Comparison of ENCODE assay signal across 10 cellular contexts in the genomic region with DNA sequence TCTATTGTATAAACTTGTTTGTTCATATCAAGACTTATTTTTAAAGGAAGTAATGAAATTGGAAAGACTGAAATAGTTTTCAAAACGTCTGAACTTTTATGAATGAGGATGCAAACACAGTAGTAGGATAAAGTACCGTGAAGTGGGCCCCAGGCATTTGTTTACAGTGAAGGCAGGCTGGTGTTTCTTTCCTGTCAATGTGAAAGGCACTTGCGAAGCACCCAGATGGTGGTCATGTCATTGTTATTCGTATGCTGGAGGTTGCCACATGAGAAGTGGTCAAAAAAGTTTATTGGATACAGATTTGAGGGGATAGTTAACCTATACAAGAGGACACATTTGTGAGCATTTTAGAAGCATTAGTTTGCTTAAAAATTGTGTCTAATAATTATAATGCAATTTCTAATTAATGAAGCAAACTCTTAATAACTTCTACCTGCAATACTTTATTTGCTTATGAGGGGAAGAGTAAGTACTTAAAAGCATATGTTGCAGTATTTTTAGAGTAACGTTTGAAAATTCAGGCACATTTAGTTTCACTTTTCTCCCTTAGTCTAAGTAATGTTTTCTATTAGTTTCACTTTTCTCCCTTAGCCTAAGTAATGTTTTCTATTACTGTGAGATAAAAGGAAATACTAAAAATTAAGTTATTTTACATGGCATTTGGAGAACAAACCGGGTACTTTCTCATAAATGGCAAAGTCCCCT.
DNase-seq lines count a peak whose midpoint lies in the region; ATAC-seq and TF ChIP-seq lines count a peak whose summit lies in the region.
"Had no signal": no experiment of that assay in that cellular context is flagged by ENCODE, and none has a peak within 500 bp of the region (broad histone marks: within the 10 kb centered on the region; RNA-seq: fewer than 3 reads in every experiment).

No MANE protein-coding gene starts in this region.

- no peak overlapping the region for H3K4me3 ChIP-seq in OCI-LY1 (ENCODE audit: low read depth, low read length, poor library complexity, severe bottlenecking)
- H3K4me3 ChIP-seq in endodermal cell (ENCODE audit: low read length): no peak overlapping the region
- H3K4me3 ChIP-seq in skeletal muscle satellite cell (ENCODE audit: low read length): peak overlapping the region; percentile 52

- H3K27me3 ChIP-seq in OCI-LY1 (ENCODE audit: insufficient read depth, low read length) (no peaks in the 10 kb centered on the region; the same call in 1 of the 2 replicates), endodermal cell (ENCODE audit: control insufficient read depth, insufficient read depth, low read length, poor library complexity, severe bottlenecking) (peaks cover 14% of the 10 kb centered on the region), skeletal muscle satellite cell (ENCODE audit: control insufficient read depth, insufficient read depth, low read length) (no peaks in the 10 kb centered on the region)

- H3F3A ChIP-seq in OCI-LY1 (ENCODE audit: insufficient read depth, low read length): no peaks in the 10 kb centered on the region

- H3K27me3 Mint-ChIP-seq in endodermal cell (ENCODE audit: insufficient read depth): peaks cover 2% of the 10 kb centered on the region

- H3K36me3 ChIP-seq in OCI-LY1 (ENCODE audit: insufficient read depth, low read length) (no peaks in the 10 kb centered on the region), endodermal cell (ENCODE audit: control insufficient read depth, insufficient read depth, low read length) (no peaks in the 10 kb centered on the region), skeletal muscle satellite cell (ENCODE audit: insufficient read depth, low read length) (no peaks in the 10 kb centered on the region)

- TF ChIP-seq CTCF in OCI-LY1 (IDR thresholded peaks at IDR 0.05; ENCODE audit: low read length) (no peak), endodermal cell (conservative IDR thresholded peaks at IDR 0.05) (no peak)

- no peaks in the 10 kb centered on the region for H3K79me2 ChIP-seq in OCI-LY1 (ENCODE audit: insufficient read depth, low read length)

- no peaks in the 10 kb centered on the region for H3K9me2 ChIP-seq in OCI-LY1 (ENCODE audit: low read depth, low read length)

- H3K4me1 ChIP-seq in OCI-LY1 (ENCODE audit: insufficient read depth, low read length, severe bottlenecking) (peaks cover 8% of the 10 kb centered on the region), endodermal cell (ENCODE audit: control insufficient read depth, insufficient read depth, low read length) (peaks cover 18% of the 10 kb centered on the region), skeletal muscle satellite cell (ENCODE audit: control insufficient read depth, insufficient read depth, low read length) (peaks cover 25% of the 10 kb centered on the region)

- peaks cover 9% of the 10 kb centered on the region for H3K36me3 Mint-ChIP-seq in endodermal cell (ENCODE audit: low read depth)

- H3K4me1 Mint-ChIP-seq in endodermal cell: peaks cover 38% of the 10 kb centered on the region

- H3K9ac ChIP-seq in OCI-LY1 (ENCODE audit: low read length) (no peak overlapping the region), endodermal cell (ENCODE audit: extremely low read depth, low read length, poor library complexity, severe bottlenecking) (peak overlapping the region; percentile 28), skeletal muscle satellite cell (ENCODE audit: low read depth, low read length) (peak overlapping the region; percentile 34)

- H3K9me3 Mint-ChIP-seq in endodermal cell: no peaks in the 10 kb centered on the region

- WGBS in endodermal cell (ENCODE audit: insufficient coverage in 1 of 2, insufficient read length in 1 of 2), 2 experiments: 32 to 40% methylated on average over 5 to 6 of the region's 6 CpGs

- peak; percentile 50 for ATAC-seq in GM18907 (IDR thresholded peaks at IDR 0.05; ENCODE audit: unreplicated experiment)
- ATAC-seq in HG03159 (IDR thresholded peaks at IDR 0.05; ENCODE audit: unreplicated experiment): no peak
- ATAC-seq in GM18873 (IDR thresholded peaks at IDR 0.05; ENCODE audit: low FRiP score, unreplicated experiment): no peak

- H3K4me2 ChIP-seq in OCI-LY1 (ENCODE audit: low read length) (0 out of 2 replicates have a peak overlapping the region, but pooled peaks have one; percentile 14), skeletal muscle satellite cell (ENCODE audit: low read length) (peak overlapping the region; percentile 80)

- H3K27ac Mint-ChIP-seq in endodermal cell: peak overlapping the region; percentile 88

- no peak overlapping the region for H2AFZ ChIP-seq in OCI-LY1 (ENCODE audit: low read length)

- no peaks in the 10 kb centered on the region for H3K9me3 ChIP-seq in OCI-LY1 (ENCODE audit: low read length)
- H3K9me3 ChIP-seq in endodermal cell (ENCODE audit: control insufficient read depth, low read length): no peaks in the 10 kb centered on the region
- H3K9me3 ChIP-seq in skeletal muscle satellite cell (replicated peaks; ENCODE audit: low read length): no peaks in the 10 kb centered on the region

- no peak overlapping the region for H3K4me3 Mint-ChIP-seq in endodermal cell

- H3K27ac ChIP-seq in OCI-LY1 (ENCODE audit: low read depth, low read length, poor library complexity, severe bottlenecking) (no peak overlapping the region), endodermal cell (ENCODE audit: low read depth, low read length) (no peak overlapping the region)

- peak; percentile 28 for DNase-seq in endodermal cell
- DNase-seq in OCI-M2 (lab: John Stamatoyannopoulos, UW; ENCODE audit: unreplicated experiment): no peak
- no peak for DNase-seq in hippocampal formation (lab: John Stamatoyannopoulos, UW)
- DNase-seq: amniotic stem cell, NCI-H2227 treated with DMSO at 0.1 percent for 48 hours had no signal

- no peaks in the 10 kb centered on the region for H4K20me1 ChIP-seq in OCI-LY1 (ENCODE audit: insufficient read depth, low read length)
